Comparison of ENCODE assay signal across 6 cellular contexts in the genomic region with DNA sequence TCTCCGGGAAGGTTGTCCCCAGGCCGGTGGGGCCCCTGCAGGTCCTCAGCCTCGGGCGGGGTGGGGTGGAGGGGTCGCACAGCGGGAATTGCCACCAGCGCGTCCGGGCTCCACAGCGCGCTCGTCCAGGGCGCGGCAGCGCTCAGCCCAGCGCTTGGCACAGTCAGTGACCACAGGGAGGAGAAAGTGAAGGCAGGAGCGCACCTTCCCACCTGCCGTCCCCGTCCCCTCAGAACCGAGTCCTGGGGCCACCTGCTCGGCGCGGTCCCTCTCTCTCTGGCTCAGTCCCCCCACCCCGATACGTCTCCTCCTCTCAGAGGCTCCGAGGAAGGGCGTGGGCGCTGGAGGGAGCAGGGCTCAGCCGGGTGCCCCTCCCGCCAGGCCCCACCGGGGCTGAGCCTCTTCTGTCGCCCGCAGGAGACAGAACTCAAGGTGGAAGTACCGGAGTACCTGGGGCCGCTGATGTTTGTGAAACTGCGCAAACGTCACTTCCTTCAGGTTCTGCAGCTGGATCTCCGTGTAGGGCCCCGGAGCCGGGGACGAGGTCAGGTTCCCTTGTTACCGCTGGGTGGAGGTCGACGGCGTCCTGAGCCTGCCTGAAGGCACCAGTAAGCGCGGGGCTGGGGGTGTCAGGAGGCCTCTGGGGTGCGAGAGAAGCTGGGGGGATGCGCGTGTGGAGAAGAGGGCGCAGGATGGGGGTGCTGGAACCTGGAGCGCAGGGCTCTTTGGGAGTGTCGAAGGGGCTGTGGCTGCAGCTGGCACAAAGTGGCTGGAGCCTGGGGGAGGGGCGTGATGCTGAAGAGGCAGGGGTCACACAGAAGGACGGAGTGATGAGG. TPM values are rescaled to one million over a fixed set of nuclear protein-coding genes. Genes with fewer than 3 reads are reported as not detected.
DNase-seq lines count a peak whose midpoint lies in the region; ATAC-seq and TF ChIP-seq lines count a peak whose summit lies in the region.
"Not testable (repeated sequence)": the region's sequence is repeated elsewhere in the genome, so short reads cannot be mapped to it uniquely, and the experiment has no call there.

No MANE protein-coding gene starts in this region.

- not testable (repeated sequence) for H3K9me3 Mint-ChIP-seq in glutamatergic neuron (ENCODE audit: unreplicated experiment)

- H3K27me3 Mint-ChIP-seq in glutamatergic neuron (ENCODE audit: unreplicated experiment) = peaks cover 14% of the 10 kb centered on the region

- not testable (repeated sequence) for H3K36me3 Mint-ChIP-seq in glutamatergic neuron (ENCODE audit: unreplicated experiment)

- H3K27ac ChIP-seq in Panc1 (ENCODE audit: low read length); aorta (ENCODE audit: low read depth in 1 of 2, low read length in 2 of 2): not testable (repeated sequence)

- not testable (repeated sequence) for H3K4me3 ChIP-seq in Panc1 (ENCODE audit: low read depth in 2 of 2, low read length in 2 of 2); aorta (ENCODE audit: low read length in 2 of 2)

- H3K4me1 Mint-ChIP-seq in glutamatergic neuron (ENCODE audit: low read depth, unreplicated experiment) = peaks cover 16% of the 10 kb centered on the region

- H3K9me3 ChIP-seq in Panc1 (ENCODE audit: control insufficient read depth, insufficient read depth, low read depth, low read length); aorta (ENCODE audit: control insufficient read depth, low read length): not testable (repeated sequence)

- H3K36me3 ChIP-seq in Panc1 (ENCODE audit: control insufficient read depth, insufficient read depth, low read length); aorta (ENCODE audit: control insufficient read depth in 1 of 2, insufficient read depth in 2 of 2, low read length in 1 of 2): not testable (repeated sequence)

- TF ChIP-seq CTCF in Panc1 (IDR thresholded peaks at IDR 0.05); glutamatergic neuron (IDR thresholded peaks at IDR 0.05; ENCODE audit: partially characterized antibody, unreplicated experiment); omental fat pad (IDR thresholded peaks at IDR 0.05): not testable (repeated sequence)

- POLR2A ChIA-PET in Panc1 (lab: Charles Lee) = not testable (repeated sequence)

- 6 to 7% methylated on average over 45 to 54 of the region's 55 CpGs for WGBS in aorta, 2 donors

- H3K27ac Mint-ChIP-seq in glutamatergic neuron (ENCODE audit: unreplicated experiment) = not testable (repeated sequence)

- in situ Hi-C loops in Panc1 (cut with HindIII; ENCODE audit: low pct_unique_long_range_greater_than_20kb, low sequenced_read_pairs) = not testable (repeated sequence)

- ATAC-seq in GM19395 (IDR thresholded peaks at IDR 0.05; ENCODE audit: unreplicated experiment) = peak; percentile 44
- peak; percentile 28; the same call in 1 of the 2 replicates for ATAC-seq in Panc1
- peak; percentile 19 for ATAC-seq in omental fat pad (ENCODE audit: low FRiP score)
- peak; percentile 6 for ATAC-seq in aorta (ENCODE audit: low FRiP score)

- H3K4me3 Mint-ChIP-seq in glutamatergic neuron (ENCODE audit: unreplicated experiment) = peak overlapping the region; percentile 76

- H3K4me1 ChIP-seq in Panc1 (ENCODE audit: control insufficient read depth, insufficient read depth, low read length) = peaks cover 17% of the 10 kb centered on the region; the same call in 1 of the 2 replicates
- not testable (repeated sequence) for H3K4me1 ChIP-seq in aorta (ENCODE audit: control insufficient read depth in 1 of 2, insufficient read depth in 2 of 2, low read length in 2 of 2)

- intact Hi-C loops in Panc1 (cut with micrococcal nuclease; ENCODE audit: unreplicated experiment); aorta (cut with DNase I): not testable (repeated sequence)

- not testable (repeated sequence) for BruUV-seq in Panc1 (replicated peaks; lab: Mats Ljungman, UMichigan)

- CTCF ChIA-PET in Panc1 (lab: Charles Lee) = not testable (repeated sequence)

- not testable (repeated sequence) for H3K27me3 ChIP-seq in Panc1 (ENCODE audit: control insufficient read depth, insufficient read depth, low read length); aorta (ENCODE audit: control insufficient read depth in 1 of 2, insufficient read depth in 2 of 2, low read length in 1 of 2)

- not testable (repeated sequence) for DNase-seq in Panc1 (ENCODE audit: low read depth, low spot score); omental fat pad (ENCODE audit: low spot score); aorta
- DNase-seq in activated T-helper 1 cell treated with Interleukin-2 at 50 U/mL for 16 hours (ENCODE audit: low read depth) = peak; percentile 55
- DNase-seq in glutamatergic neuron = peak; percentile 37

RNA-seq across cellular contexts. Expression of a gene that starts 5.5 kb away (rescaled TPM):
- total RNA-seq in Panc1 (2021; ENCODE audit: unreplicated experiment) = 2.8 TPM
- polyA plus RNA-seq in Panc1 (2012; ENCODE audit: insufficient read length) = 3.4 TPM
- 4.6 TPM for total RNA-seq in glutamatergic neuron (ENCODE audit: unreplicated experiment)
- under 1 TPM; 0.56 to 0.79 (median 0.63) TPM for total RNA-seq in omental fat pad
- total RNA-seq in aorta = 1 to 10 TPM; 1.2 to 1.5 TPM
- 1 to 10 TPM; 1.0 to 1.5 TPM for polyA plus RNA-seq in aorta

RNA-seq across cellular contexts. Expression of a gene that starts 5.6 kb away (rescaled TPM):
- total RNA-seq in Panc1 (2021; ENCODE audit: unreplicated experiment) (18.6 TPM), glutamatergic neuron (ENCODE audit: unreplicated experiment) (12.7 TPM), omental fat pad (1 to 10 TPM; 5.5 to 9.9 (median 8.2) TPM), aorta (10 to 100 TPM in 1 of 2 donors, 1 to 10 TPM in 1; 8.4 to 14.1 TPM)
- 12.1 TPM for polyA plus RNA-seq in Panc1 (2012; ENCODE audit: insufficient read length)
- 10 to 100 TPM in 1 of 2 donors, 1 to 10 TPM in 1; 9.9 to 15.2 TPM for polyA plus RNA-seq in aorta

RNA-seq across cellular contexts. Expression of a gene that starts 16.2 kb away (rescaled TPM):
- total RNA-seq in Panc1 (2021; ENCODE audit: unreplicated experiment) (137 TPM), glutamatergic neuron (ENCODE audit: unreplicated experiment) (89.5 TPM), omental fat pad (100 to 1,000 TPM in 2 of 4 donors, 10 to 100 TPM in 2; 58.5 to 155 (median 109) TPM), aorta (10 to 100 TPM; 28.0 to 41.4 TPM)
- polyA plus RNA-seq in Panc1 (2012; ENCODE audit: insufficient read length) = 201 TPM
- 100 to 1,000 TPM in 1 of 2 donors, 10 to 100 TPM in 1; 97.0 to 149 TPM for polyA plus RNA-seq in aorta

RNA-seq across cellular contexts. Expression of a gene that starts 16.5 kb away (rescaled TPM):
- total RNA-seq in Panc1 (2021; ENCODE audit: unreplicated experiment) (13.0 TPM), glutamatergic neuron (ENCODE audit: unreplicated experiment) (25.6 TPM), omental fat pad (10 to 100 TPM in 3 of 4 donors, 1 to 10 TPM in 1; 9.5 to 11.8 (median 11.1) TPM), aorta (10 to 100 TPM; 10.9 to 20.2 TPM)
- 7.0 TPM for polyA plus RNA-seq in Panc1 (2012; ENCODE audit: insufficient read length)
- 1 to 10 TPM; 2.5 to 9.7 TPM for polyA plus RNA-seq in aorta

RNA-seq across cellular contexts. Expression of a gene that starts 56.2 kb away (rescaled TPM):
- total RNA-seq in Panc1 (2021; ENCODE audit: unreplicated experiment) = 0.26 TPM
- not detected for polyA plus RNA-seq in Panc1 (2012; ENCODE audit: insufficient read length)
- not detected for total RNA-seq in glutamatergic neuron (ENCODE audit: unreplicated experiment)
- total RNA-seq in omental fat pad = under 1 TPM in 1 of 4 donors, not detected in 3; 0.25 TPM
- total RNA-seq in aorta = under 1 TPM; 0.10 to 0.36 TPM
- not detected for polyA plus RNA-seq in aorta
